8 cellular contexts compared by ENCODE assay signal in the genomic region with DNA sequence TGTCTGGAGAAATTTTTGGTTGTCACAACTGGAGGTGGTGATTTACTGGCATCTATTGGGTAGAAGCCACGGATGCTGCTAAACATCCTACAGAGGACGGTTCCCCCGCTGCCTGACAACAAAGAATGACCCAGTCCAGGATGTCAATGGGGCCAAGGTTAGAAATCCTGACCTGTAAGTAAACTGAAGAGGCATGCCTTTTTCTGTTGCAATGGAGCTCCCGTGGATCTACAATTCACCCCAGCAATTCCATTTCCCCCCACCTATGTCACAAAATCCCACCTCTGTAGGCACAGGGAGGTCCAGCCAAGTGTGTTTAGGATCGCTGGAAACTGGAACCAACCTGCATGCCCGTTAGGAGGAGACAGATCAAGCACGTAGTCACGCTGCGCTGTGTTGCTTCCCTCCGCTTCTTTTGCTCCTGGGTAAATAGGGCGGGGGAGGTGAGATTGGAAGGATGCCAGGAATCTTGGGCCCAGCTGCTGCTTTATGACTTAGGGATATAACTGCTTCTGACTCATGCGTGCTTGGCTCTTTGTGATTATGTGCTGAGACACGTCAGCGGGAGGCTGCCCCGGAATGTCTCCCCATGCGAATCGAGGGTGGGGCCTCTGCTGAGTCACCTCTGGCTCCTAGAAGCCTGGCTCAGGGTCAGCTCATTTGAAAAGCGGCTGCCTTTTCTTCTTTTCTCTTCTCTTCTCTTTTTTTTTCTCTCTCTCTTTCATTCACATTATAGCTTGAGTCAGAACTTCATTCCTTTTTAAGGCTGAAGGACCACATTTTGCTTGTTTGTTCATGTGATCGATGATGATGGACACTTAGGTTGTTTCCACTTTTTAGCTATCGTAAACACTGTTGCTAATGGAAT. TPM values are rescaled to one million over a fixed set of nuclear protein-coding genes. Genes with fewer than 3 reads are reported as not detected.
A peak's percentile ranks its signal among the peaks of the same experiment; 100 is the strongest.
DNase-seq lines count a peak whose midpoint lies in the region; ATAC-seq, FAIRE-seq and TF ChIP-seq lines count a peak whose summit lies in the region.

No MANE protein-coding gene starts in this region.

- H3K9me3 Mint-ChIP-seq in CD4-positive, CD25-positive, alpha-beta regulatory T cell: no peaks in the 10 kb centered on the region
- peaks cover 4% of the 10 kb centered on the region for H3K9me3 Mint-ChIP-seq in mesothelial cell of epicardium

- dilution Hi-C loops in endothelial cell of umbilical vein (cut with MboI; ENCODE audit: extremely low pct_ligation_motif_present, low sequenced_read_pairs): no loop called here

- intact Hi-C loops in endothelial cell of umbilical vein (cut with micrococcal nuclease): loop anchor here (1.0 kb wide), 3 partner anchors 13 to 136 kb away; a partner anchor contains a TSS

- H3K4me2 ChIP-seq in endothelial cell of umbilical vein (ENCODE audit: insufficient read depth, low read length): peak overlapping the region; percentile 80

- H2AFZ ChIP-seq in endothelial cell of umbilical vein (ENCODE audit: low read depth, low read length): peak overlapping the region; percentile 58

- peaks cover 5% of the 10 kb centered on the region for H3K4me1 ChIP-seq in CD4-positive, CD25-positive, alpha-beta regulatory T cell (ENCODE audit: control insufficient read depth, insufficient read depth, low read length, poor library complexity, severe bottlenecking)
- H3K4me1 ChIP-seq in NT2/D1 (ENCODE audit: insufficient read depth, insufficient read length) (peaks cover 13% of the 10 kb centered on the region), endothelial cell of umbilical vein (ENCODE audit: control insufficient read depth, extremely low read depth, insufficient read depth, low read length) (peaks cover 12% of the 10 kb centered on the region)

- H3K9ac ChIP-seq in NT2/D1 (ENCODE audit: insufficient read length, low read depth) (no peak overlapping the region), endothelial cell of umbilical vein (replicated peaks; ENCODE audit: extremely low read depth, insufficient read depth, low read length) (peak overlapping the region; percentile 79)

- peak overlapping the region; percentile 53 for H3K4me3 ChIP-seq in CD4-positive, CD25-positive, alpha-beta regulatory T cell (ENCODE audit: low read depth, low read length)
- peak overlapping the region; percentile 16 for H3K4me3 ChIP-seq in NT2/D1 (ENCODE audit: insufficient read length, low read depth)
- peak overlapping the region in 2 of 3 experiments; percentile 14 to 37 for H3K4me3 ChIP-seq in endothelial cell of umbilical vein (replicated peaks in 1 of 3; ENCODE audit: insufficient read depth in 1 of 3, low read depth in 1 of 3, low read length in 3 of 3)

- DNase-seq in CD4-positive, CD25-positive, alpha-beta regulatory T cell: peak; percentile 21 to 82 (median 45)
- DNase-seq in HT1080 (ENCODE audit: low read depth) (peak; percentile 100), NT2/D1 (ENCODE audit: low read depth, low spot score) (peak; percentile 97), endothelial cell of umbilical vein (ENCODE audit: low read depth, low spot score) (peak; percentile 100), mesothelial cell of epicardium (ENCODE audit: low spot score in 2 of 2, unreplicated experiment in 2 of 2) (peak; percentile 80 to 91)
- peak; percentile 71 for DNase-seq in activated CD8-positive, alpha-beta memory T cell treated with anti-CD3 and anti-CD28 coated beads, Interleukin-2, amount 50 U/mL, for 24 hours (ENCODE audit: extremely low read depth)
- peak; percentile 66 to 83 for DNase-seq in stimulated activated CD8-positive, alpha-beta memory T cell treated with anti-CD3 and anti-CD28 coated beads, Interleukin-15, amount 100 ng/mL, for 4 hours (ENCODE audit: low read depth in 2 of 2)

- TF ChIP-seq CTCF in endothelial cell of umbilical vein (IDR thresholded peaks at IDR 0.05; ENCODE audit: extremely low read depth in 1 of 2, insufficient read depth in 1 of 2, low read depth in 1 of 2, low read length in 2 of 2) (no peak), mesothelial cell of epicardium (IDR thresholded peaks at IDR 0.05; ENCODE audit: unreplicated experiment) (no peak)

- peaks cover 0 to 14% (median 5%) of the 10 kb centered on the region in 4 donors for H3K4me1 Mint-ChIP-seq in CD4-positive, CD25-positive, alpha-beta regulatory T cell
- peaks cover 11% of the 10 kb centered on the region for H3K4me1 Mint-ChIP-seq in mesothelial cell of epicardium

- peak overlapping the region; percentile 44 to 74 (median 64) for H3K4me3 Mint-ChIP-seq in CD4-positive, CD25-positive, alpha-beta regulatory T cell
- peak overlapping the region; percentile 57 for H3K4me3 Mint-ChIP-seq in mesothelial cell of epicardium

- FAIRE-seq in endothelial cell of umbilical vein (lab: Jason Lieb, UNC): peak; percentile 97

- no peaks in the 10 kb centered on the region for H3K9me3 ChIP-seq in CD4-positive, CD25-positive, alpha-beta regulatory T cell (ENCODE audit: control insufficient read depth in 2 of 2, low read length in 2 of 2)
- H3K9me3 ChIP-seq in NT2/D1 (ENCODE audit: insufficient read depth, low read length) (peaks cover 5% of the 10 kb centered on the region; the same call in 1 of the 2 replicates), endothelial cell of umbilical vein (replicated peaks; ENCODE audit: control insufficient read depth, insufficient read depth, low read length) (no peaks in the 10 kb centered on the region)

- no peaks in the 10 kb centered on the region for H3K36me3 ChIP-seq in CD4-positive, CD25-positive, alpha-beta regulatory T cell (ENCODE audit: control insufficient read depth, insufficient read depth, low read length)
- H3K36me3 ChIP-seq in NT2/D1 (ENCODE audit: insufficient read depth, insufficient read length, low read length) (no peaks in the 10 kb centered on the region), endothelial cell of umbilical vein (ENCODE audit: control insufficient read depth in 2 of 2, extremely low read depth in 1 of 2, insufficient read depth in 2 of 2, low read length in 2 of 2) (no peaks in the 10 kb centered on the region)

- peaks cover 9% of the 10 kb centered on the region for H3K27me3 Mint-ChIP-seq in CD4-positive, CD25-positive, alpha-beta regulatory T cell
- H3K27me3 Mint-ChIP-seq in mesothelial cell of epicardium (ENCODE audit: low read depth): no peaks in the 10 kb centered on the region

- H4K20me1 ChIP-seq in endothelial cell of umbilical vein (replicated peaks; ENCODE audit: control insufficient read depth, extremely low read depth, insufficient read depth, low read length): no peaks in the 10 kb centered on the region

- H3K36me3 Mint-ChIP-seq in CD4-positive, CD25-positive, alpha-beta regulatory T cell: no peaks in the 10 kb centered on the region
- H3K36me3 Mint-ChIP-seq in mesothelial cell of epicardium: peaks cover 1% of the 10 kb centered on the region

- CTCF ChIA-PET in endothelial cell of umbilical vein (lab: Charles Lee): interaction anchor here (0.6 to 7.7 kb wide), 18 partner anchors 8 to 201 kb away, joined by 3 to 309 read pairs (median 6); a partner anchor contains a TSS

- POLR2A ChIA-PET in endothelial cell of umbilical vein (lab: Charles Lee): interaction anchor here (0.6 to 2.3 kb wide), 6 partner anchors 12 to 50 kb away, joined by 3 to 11 read pairs (median 4); a partner anchor contains a TSS

- peak; percentile 78 for TF ChIP-seq POLR2A in endothelial cell of umbilical vein (IDR thresholded peaks at IDR 0.05; ENCODE audit: low read depth, low read length)

- no peaks in the 10 kb centered on the region for H3K79me2 ChIP-seq in endothelial cell of umbilical vein (ENCODE audit: control insufficient read depth, insufficient read depth, low read length)

- TSS peak; percentile 88 for BruUV-seq in endothelial cell of umbilical vein (replicated peaks; lab: Mats Ljungman, UMichigan)

- H3K27me3 ChIP-seq in CD4-positive, CD25-positive, alpha-beta regulatory T cell (ENCODE audit: control insufficient read depth, insufficient read depth, low read length): peaks cover 1% of the 10 kb centered on the region
- H3K27me3 ChIP-seq in NT2/D1 (ENCODE audit: insufficient read depth, insufficient read length) (no peaks in the 10 kb centered on the region), endothelial cell of umbilical vein (ENCODE audit: control insufficient read depth in 2 of 2, insufficient read depth in 2 of 2, low read length in 2 of 2) (no peaks in the 10 kb centered on the region)

- H3K9me1 ChIP-seq in endothelial cell of umbilical vein (replicated peaks; ENCODE audit: control insufficient read depth, extremely low read depth, insufficient read depth, low read length): no peaks in the 10 kb centered on the region

- peak overlapping the region; percentile 31 to 63 (median 38) for H3K27ac Mint-ChIP-seq in CD4-positive, CD25-positive, alpha-beta regulatory T cell
- H3K27ac Mint-ChIP-seq in mesothelial cell of epicardium: peak overlapping the region; percentile 99

- peak; percentile 93 to 96 for ATAC-seq in CD4-positive, CD25-positive, alpha-beta regulatory T cell (ENCODE audit: low read depth in 2 of 2)
- ATAC-seq in GM19467 (IDR thresholded peaks at IDR 0.05; ENCODE audit: unreplicated experiment): peak; percentile 78

- H3K27ac ChIP-seq in CD4-positive, CD25-positive, alpha-beta regulatory T cell (ENCODE audit: insufficient read depth, low read length, poor library complexity, severe bottlenecking): no peak overlapping the region
- H3K27ac ChIP-seq in endothelial cell of umbilical vein (ENCODE audit: insufficient read depth, low read depth, low read length): peak overlapping the region; percentile 89

RNA-seq across cellular contexts. Expression of a gene that starts 12.4 kb away (rescaled TPM):
- 26.4 TPM for total RNA-seq in CD4-positive, CD25-positive, alpha-beta regulatory T cell
- polyA plus RNA-seq in CD4-positive, CD25-positive, alpha-beta regulatory T cell: 10 to 100 TPM; 16.8 to 18.3 (median 17.8) TPM
- 29.2 and 38.7 TPM in 2 replicates for total RNA-seq in HT1080 (2014; rRNA removed; shearing (Covaris generic))
- polyA plus RNA-seq in HT1080 (2015; cell fraction: cytosol; rRNA removed): 41.4 and 42.9 TPM in 2 replicates
- polyA plus RNA-seq in HT1080 (2015; cell fraction: nucleus; rRNA removed): 21.5 and 22.1 TPM in 2 replicates
- 62.7 and 71.9 TPM in 2 replicates for total RNA-seq in endothelial cell of umbilical vein
- 131 and 182 TPM in 2 replicates for polyA plus RNA-seq in endothelial cell of umbilical vein
- polyA plus RNA-seq in endothelial cell of umbilical vein (2011; cell fraction: cytosol; rRNA removed): 77.9 and 89.4 TPM in 2 replicates
- polyA plus RNA-seq in endothelial cell of umbilical vein (2011; cell fraction: nucleus; rRNA removed): 40.6 and 46.8 TPM in 2 replicates
- 72.8 and 86.0 TPM in 2 replicates for polyA plus RNA-seq in endothelial cell of umbilical vein (2012)
- 125 and 128 TPM in 2 replicates for polyA minus RNA-seq in endothelial cell of umbilical vein
- polyA minus RNA-seq in endothelial cell of umbilical vein (2011; cell fraction: cytosol; rRNA and poly(A)+ RNA removed): 47.9 TPM
- polyA minus RNA-seq in endothelial cell of umbilical vein (2011; cell fraction: nucleus; rRNA and poly(A)+ RNA removed): 16.3 and 20.4 TPM in 2 replicates
- 30.3 to 32.3 TPM (median 30.3 TPM) in 3 replicates for total RNA-seq in mesothelial cell of epicardium

RNA-seq across cellular contexts. Expression of a gene that starts 24.7 kb away (rescaled TPM):
- 17.3 TPM for total RNA-seq in CD4-positive, CD25-positive, alpha-beta regulatory T cell
- polyA plus RNA-seq in CD4-positive, CD25-positive, alpha-beta regulatory T cell: 10 to 100 TPM; 12.3 to 12.9 (median 12.6) TPM
- total RNA-seq in HT1080 (2014; rRNA removed; shearing (Covaris generic)): 58.5 and 60.7 TPM in 2 replicates
- 62.8 and 67.9 TPM in 2 replicates for polyA plus RNA-seq in HT1080 (2015; cell fraction: cytosol; rRNA removed)
- polyA plus RNA-seq in HT1080 (2015; cell fraction: nucleus; rRNA removed): 41.8 and 47.4 TPM in 2 replicates
- total RNA-seq in endothelial cell of umbilical vein: 8.9 and 11.4 TPM in 2 replicates
- polyA plus RNA-seq in endothelial cell of umbilical vein: 3.7 and 4.6 TPM in 2 replicates
- 1.7 and 2.7 TPM in 2 replicates for polyA plus RNA-seq in endothelial cell of umbilical vein (2011; cell fraction: cytosol; rRNA removed)
- polyA plus RNA-seq in endothelial cell of umbilical vein (2011; cell fraction: nucleus; rRNA removed): 1.9 and 2.2 TPM in 2 replicates
- polyA plus RNA-seq in endothelial cell of umbilical vein (2012): 3.7 and 6.3 TPM in 2 replicates
- polyA minus RNA-seq in endothelial cell of umbilical vein: 1.6 TPM in 2 replicates
- polyA minus RNA-seq in endothelial cell of umbilical vein (2011; cell fraction: cytosol; rRNA and poly(A)+ RNA removed): 88.3 TPM
- 1.2 and 6.4 TPM in 2 replicates for polyA minus RNA-seq in endothelial cell of umbilical vein (2011; cell fraction: nucleus; rRNA and poly(A)+ RNA removed)
- 23.1 to 26.0 TPM (median 25.6 TPM) in 3 replicates for total RNA-seq in mesothelial cell of epicardium

RNA-seq across cellular contexts. Expression of a gene that starts 53.0 kb away (rescaled TPM):
- total RNA-seq in CD4-positive, CD25-positive, alpha-beta regulatory T cell: 124 TPM
- polyA plus RNA-seq in CD4-positive, CD25-positive, alpha-beta regulatory T cell: 100 to 1,000 TPM; 115 to 130 (median 127) TPM
- 42.3 and 66.9 TPM in 2 replicates for total RNA-seq in HT1080 (2014; rRNA removed; shearing (Covaris generic))
- 158 and 179 TPM in 2 replicates for polyA plus RNA-seq in HT1080 (2015; cell fraction: cytosol; rRNA removed)
- 132 and 134 TPM in 2 replicates for polyA plus RNA-seq in HT1080 (2015; cell fraction: nucleus; rRNA removed)
- 147 and 156 TPM in 2 replicates for total RNA-seq in endothelial cell of umbilical vein
- 111 and 145 TPM in 2 replicates for polyA plus RNA-seq in endothelial cell of umbilical vein
- polyA plus RNA-seq in endothelial cell of umbilical vein (2011; cell fraction: cytosol; rRNA removed): 127 and 148 TPM in 2 replicates
- 132 and 179 TPM in 2 replicates for polyA plus RNA-seq in endothelial cell of umbilical vein (2011; cell fraction: nucleus; rRNA removed)
- polyA plus RNA-seq in endothelial cell of umbilical vein (2012): 159 and 193 TPM in 2 replicates
- 135 and 140 TPM in 2 replicates for polyA minus RNA-seq in endothelial cell of umbilical vein
- 15.1 TPM for polyA minus RNA-seq in endothelial cell of umbilical vein (2011; cell fraction: cytosol; rRNA and poly(A)+ RNA removed)
- 136 and 191 TPM in 2 replicates for polyA minus RNA-seq in endothelial cell of umbilical vein (2011; cell fraction: nucleus; rRNA and poly(A)+ RNA removed)
- total RNA-seq in mesothelial cell of epicardium: 134 to 139 TPM (median 138 TPM) in 3 replicates

Comparison
In these comparisons a context has a peak if more than half of its experiments do, and no peak if none do; other contexts are left out.
1. DNase-seq: peak in every context shown above with its lines; median percentile 100 in HT1080; 100 in endothelial cell of umbilical vein; 97 in NT2/D1; 86 in mesothelial cell of epicardium; 74 in stimulated activated CD8-positive, alpha-beta memory T cell treated with anti-CD3 and anti-CD28 coated beads, Interleukin-15, amount 100 ng/mL, for 4 hours; 71 in activated CD8-positive, alpha-beta memory T cell treated with anti-CD3 and anti-CD28 coated beads, Interleukin-2, amount 50 U/mL, for 24 hours; 45 in CD4-positive, CD25-positive, alpha-beta regulatory T cell.